Comparison of ENCODE assay signal across 9 cellular contexts in genomic region chr1:117546467-117546866, GRCh38.
"Had no signal": no experiment of that assay in that cellular context is flagged by ENCODE, and none has a peak within 500 bp of the region (broad histone marks: within the 10 kb centered on the region; RNA-seq: fewer than 3 reads in every experiment).

No MANE protein-coding gene starts in this region.

- DNase-seq: H9, HCEC 1CT, IMR-90, KG1 had no signal

- H2AFZ ChIP-seq: GM23338 had no signal

- H3K27ac ChIP-seq: HL-60 had no signal

- FAIRE-seq: H1, H54, K562 had no signal

- H3K4me2 ChIP-seq: GM23338 had no signal

- ATAC-seq: GM23338, K562 had no signal

- H3K4me3 ChIP-seq: GM23338, K562 had no signal
